ENCODE assay signal across 28 cellular contexts in the genomic region with DNA sequence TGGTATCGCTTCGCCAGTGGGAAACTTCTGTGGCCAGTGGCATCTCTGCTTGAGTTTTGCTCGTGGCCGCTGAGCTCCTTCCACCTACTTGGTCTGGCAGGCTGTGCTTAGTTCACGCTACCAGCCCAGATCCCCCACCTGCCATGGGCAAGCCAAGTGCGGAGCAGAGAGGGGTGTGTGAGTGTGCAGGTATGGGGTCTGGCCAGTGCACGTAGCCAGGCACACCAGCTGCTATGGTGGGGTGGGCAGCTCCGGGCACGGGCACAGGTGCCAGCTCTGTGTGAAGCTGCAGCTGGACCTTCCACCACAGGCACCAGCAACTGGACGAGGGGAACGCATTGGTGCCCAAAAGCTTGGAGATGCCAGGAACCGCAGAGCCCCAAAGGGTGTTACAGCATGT. TPM values are rescaled to one million over a fixed set of nuclear protein-coding genes. Genes with fewer than 3 reads are reported as not detected.
DNase-seq lines count a peak whose midpoint lies in the region; ATAC-seq, FAIRE-seq and TF ChIP-seq lines count a peak whose summit lies in the region.
"Had no signal": no experiment of that assay in that cellular context is flagged by ENCODE, and none has a peak within 500 bp of the region (broad histone marks: within the 10 kb centered on the region; RNA-seq: fewer than 3 reads in every experiment).

No MANE protein-coding gene starts in this region.

- POLR2A ChIA-PET in K562 (lab: Yijun Ruan, JAX) (interaction anchor here (0.6 to 1.1 kb wide), 4 partner anchors 10 to 49 kb away, joined by 3 read pairs; no protein-coding TSS in a partner anchor), H1 (lab: Charles Lee; ENCODE audit: partially characterized antibody) (interaction anchor here (1.2 to 1.5 kb wide), 2 partner anchors 120 to 143 kb away, joined by 3 to 6 read pairs; a partner anchor contains a TSS)

- H2AK5ac ChIP-seq in H1 (ENCODE audit: low read depth, low read length), result 0 out of 2 replicates have a peak overlapping the region, but pooled peaks have one; percentile 65
- no peak overlapping the region for H2AK5ac ChIP-seq in neuronal stem cell (ENCODE audit: low read depth, low read length)

- H3K56ac ChIP-seq in H1 (replicated peaks; ENCODE audit: insufficient read length, low read depth, low read length), result no peak overlapping the region

- no peaks in the 10 kb centered on the region for H3K4me1 Mint-ChIP-seq in stimulated activated memory B cell treated with anti-CD40 and anti-IgM and Interleukin-4, amounts not matched to agents 10 μg/mL and 1 μg/mL and 100 μg/mL, for 72 hours
- H3K4me1 Mint-ChIP-seq: B cell had no signal

- no peak for FAIRE-seq in K562 (lab: Jason Lieb, UNC)
- no peak for FAIRE-seq in H1 (lab: Jason Lieb, UNC)
- no peak for FAIRE-seq in RCC 7860 (lab: Jason Lieb, UNC)
- FAIRE-seq: A204.1, GM12878, GM12892, GM18507 had no signal

- TF ChIP-seq EP300 in K562 (IDR thresholded peaks at IDR 0.05; ENCODE audit: low read length), result no peak
- TF ChIP-seq EP300 in H1 (IDR thresholded peaks at IDR 0.05; ENCODE audit: borderline replicate concordance in 1 of 2, low read depth in 2 of 2, low read length in 2 of 2), result no peak

- H4K20me1 ChIP-seq in K562 (replicated peaks; ENCODE audit: control insufficient read depth, insufficient read depth, low read length), result peaks cover 4% of the 10 kb centered on the region; the same call in 1 of the 2 replicates
- H4K20me1 ChIP-seq in H1 (replicated peaks in 1 of 2; ENCODE audit: control insufficient read depth in 1 of 2, insufficient read depth in 2 of 2, low read length in 2 of 2), result no peaks in the 10 kb centered on the region
- H4K20me1 ChIP-seq: BLaER1 treated with 17β-estradiol and CSF1 and Interleukin-3, amounts not matched to agents 10 nM and 100 nM had no signal

- no TSS peak for BruUV-seq in K562 (replicated peaks; lab: Mats Ljungman, UMichigan)

- no peaks in the 10 kb centered on the region for H3K9me1 ChIP-seq in K562 (ENCODE audit: control insufficient read depth, insufficient read depth, low read length)

- no peak overlapping the region for H3K4ac ChIP-seq in H1 (replicated peaks; ENCODE audit: insufficient read length, low read depth, low read length)
- no peak overlapping the region for H3K4ac ChIP-seq in neuronal stem cell (ENCODE audit: low read length)

- H3K36me3 Mint-ChIP-seq in stimulated activated memory B cell treated with anti-CD40 and anti-IgM and Interleukin-4, amounts not matched to agents 10 μg/mL and 1 μg/mL and 100 μg/mL, for 72 hours, result no peaks in the 10 kb centered on the region
- H3K36me3 Mint-ChIP-seq: CD8-positive, alpha-beta T cell had no signal

- DNase-seq in K562 (ENCODE audit: extremely low read depth in 1 of 4, low spot score in 3 of 4) (no peak), H1 (ENCODE audit: low read depth in 1 of 2, low spot score in 2 of 2) (no peak), neuronal stem cell (ENCODE audit: low spot score) (no peak), COLO668 (lab: John Stamatoyannopoulos, UW; ENCODE audit: unreplicated experiment) (no peak), RCC 7860 (ENCODE audit: low spot score) (no peak)
- DNase-seq in stimulated activated CD4-positive, alpha-beta T cell treated with anti-CD3 and anti-CD28 coated beads, Interleukin-4, amount 100 ng/mL, for 24 hours, result no peak
- DNase-seq: 8988T; ACHN; AML-193; CD4-positive, alpha-beta T cell; CD8-positive, alpha-beta T cell; COR-L47; DMS 273 treated with DMSO at 0.1 percent for 48 hours; DMS153; DMS53; DMS79; DND-41; EL; GDM1 had no signal

- TF ChIP-seq CTCF in K562 (IDR thresholded peaks at IDR 0.05 in 2 of 3, conservative IDR thresholded peaks at IDR 0.05 in 1 of 3; ENCODE audit: insufficient read depth in 2 of 3, low read depth in 1 of 3, low read length in 3 of 3) (no peak), H1 (IDR thresholded peaks at IDR 0.05; ENCODE audit: control extremely low read depth in 1 of 3, insufficient read depth in 1 of 3, low read depth in 1 of 3, low read length in 3 of 3) (no peak)

- no peak overlapping the region for H3K23ac ChIP-seq in H1 (ENCODE audit: insufficient read length)
- peak overlapping the region; percentile 53 for H3K23ac ChIP-seq in neuronal stem cell (ENCODE audit: low read depth, low read length, poor library complexity)

- H3K79me1 ChIP-seq in H1 (ENCODE audit: low read depth, low read length) (no peaks in the 10 kb centered on the region), neuronal stem cell (ENCODE audit: low read depth, low read length) (no peaks in the 10 kb centered on the region)

- H3K9ac ChIP-seq in K562 (ENCODE audit: insufficient read depth in 1 of 2, low read depth in 2 of 2, low read length in 2 of 2) (peak overlapping the region in 1 of 2 experiments; percentile 27; a peak in 1 of 4 replicates), H1 (replicated peaks in 1 of 4; ENCODE audit: extremely low read depth in 1 of 4, low read depth in 3 of 4, low read length in 3 of 4) (no peak overlapping the region; a peak in 1 of 7 replicates), neuronal stem cell (ENCODE audit: low read depth, low read length, poor library complexity) (no peak overlapping the region)
- H3K9ac ChIP-seq: BLaER1 treated with 17β-estradiol and CSF1 and Interleukin-3, amounts not matched to agents 10 nM and 100 nM had no signal

- peaks cover 0 to 4% of the 10 kb centered on the region in 2 experiments; a peak in 1 of 5 replicates for H3K4me1 ChIP-seq in K562 (replicated peaks in 1 of 2; ENCODE audit: control insufficient read depth in 2 of 2, insufficient read depth in 2 of 2, low read length in 2 of 2)
- H3K4me1 ChIP-seq in H1 (replicated peaks in 1 of 4; ENCODE audit: control insufficient read depth in 3 of 4, insufficient read depth in 4 of 4, low read length in 3 of 4), result peaks cover 0 to 2% (median 0%) of the 10 kb centered on the region in 4 experiments; a peak in 3 of 7 replicates
- H3K4me1 ChIP-seq in neuronal stem cell (ENCODE audit: control insufficient read depth in 2 of 2, insufficient read depth in 1 of 2, low read depth in 1 of 2, low read length in 2 of 2), result no peaks in the 10 kb centered on the region
- H3K4me1 ChIP-seq: BLaER1 treated with 17β-estradiol and CSF1 and Interleukin-3, amounts not matched to agents 10 nM and 100 nM had no signal

- no peak overlapping the region for H2BK20ac ChIP-seq in H1 (ENCODE audit: low read length)

- ATAC-seq in K562 (no peak), GM21423 (IDR thresholded peaks at IDR 0.05; ENCODE audit: unreplicated experiment) (no peak)
- ATAC-seq in stimulated activated memory B cell treated with anti-CD40 and anti-IgM and Interleukin-4, amounts not matched to agents 10 μg/mL and 1 μg/mL and 100 μg/mL, for 72 hours, result peak; percentile 54
- ATAC-seq: CD8-positive, alpha-beta T cell had no signal

- in situ Hi-C loops in K562 (cut with MboI), result no loop called here

- no peaks in the 10 kb centered on the region for H3K9me3 Mint-ChIP-seq in stimulated activated memory B cell treated with anti-CD40 and anti-IgM and Interleukin-4, amounts not matched to agents 10 μg/mL and 1 μg/mL and 100 μg/mL, for 72 hours
- H3K9me3 Mint-ChIP-seq: CD4-positive, alpha-beta T cell; CD8-positive, alpha-beta T cell had no signal

- peak overlapping the region; percentile 75; the same call in 1 of the 2 replicates for H2BK15ac ChIP-seq in H1 (ENCODE audit: low read length)
- no peak overlapping the region for H2BK15ac ChIP-seq in neuronal stem cell (ENCODE audit: low read length)

- no peaks in the 10 kb centered on the region for H3K36me3 ChIP-seq in K562 (ENCODE audit: control insufficient read depth, insufficient read depth, low read length)
- no peaks in the 10 kb centered on the region for H3K36me3 ChIP-seq in H1 (ENCODE audit: control insufficient read depth in 2 of 4, insufficient read depth in 4 of 4, low read length in 3 of 4)
- H3K36me3 ChIP-seq in neuronal stem cell (replicated peaks in 1 of 2; ENCODE audit: control insufficient read depth in 2 of 2, insufficient read depth in 2 of 2, low read length in 2 of 2), result no peaks in the 10 kb centered on the region
- H3K36me3 ChIP-seq: BLaER1 treated with 17β-estradiol and CSF1 and Interleukin-3, amounts not matched to agents 10 nM and 100 nM had no signal

- CTCF ChIA-PET in K562 (lab: Yijun Ruan, JAX; ENCODE audit: low intra/inter-chr PET ratio) (no interaction called here), H1 (lab: Charles Lee; ENCODE audit: partially characterized antibody) (interaction anchor here (0.6 to 5.8 kb wide), 13 partner anchors 10 to 393 kb away, joined by 3 to 82 read pairs (median 3); a partner anchor contains a TSS)

- H4K91ac ChIP-seq in H1 (replicated peaks; ENCODE audit: insufficient read length, low read length), result no peak overlapping the region
- no peak overlapping the region for H4K91ac ChIP-seq in neuronal stem cell (ENCODE audit: low read depth, low read length, poor library complexity)

- H3K27ac Mint-ChIP-seq in stimulated activated memory B cell treated with anti-CD40 and anti-IgM and Interleukin-4, amounts not matched to agents 10 μg/mL and 1 μg/mL and 100 μg/mL, for 72 hours, result no peak overlapping the region
- H3K27ac Mint-ChIP-seq: B cell; CD4-positive, alpha-beta T cell; CD8-positive, alpha-beta T cell had no signal

- H3K14ac ChIP-seq in H1 (ENCODE audit: insufficient read length), result no peak overlapping the region
- no peak overlapping the region for H3K14ac ChIP-seq in neuronal stem cell (ENCODE audit: low read length)

- peaks cover 30% of the 10 kb centered on the region for H3K27me3 Mint-ChIP-seq in stimulated activated memory B cell treated with anti-CD40 and anti-IgM and Interleukin-4, amounts not matched to agents 10 μg/mL and 1 μg/mL and 100 μg/mL, for 72 hours

- H3K4me2 ChIP-seq in K562 (ENCODE audit: insufficient read depth, low read length) (no peak overlapping the region; the same call in 1 of the 2 replicates), H1 (ENCODE audit: insufficient read depth in 1 of 2, low read depth in 2 of 2, low read length in 2 of 2) (no peak overlapping the region), neuronal stem cell (ENCODE audit: insufficient read depth, low read length, poor library complexity, severe bottlenecking) (no peak overlapping the region)
- H3K4me2 ChIP-seq: BLaER1 treated with 17β-estradiol and CSF1 and Interleukin-3, amounts not matched to agents 10 nM and 100 nM had no signal

- no peak for TF ChIP-seq RAD21 in K562 (CRISPR knock-in tag; conservative IDR thresholded peaks at IDR 0.05 in 1 of 2, IDR thresholded peaks at IDR 0.05 in 1 of 2)
- no peak for TF ChIP-seq RAD21 in H1 (IDR thresholded peaks at IDR 0.05 in 1 of 2, conservative IDR thresholded peaks at IDR 0.05 in 1 of 2; ENCODE audit: low read depth in 2 of 2, low read length in 2 of 2)

- H3K79me2 ChIP-seq in K562 (ENCODE audit: control insufficient read depth, insufficient read depth, low read length), result no peaks in the 10 kb centered on the region
- H3K79me2 ChIP-seq in H1 (ENCODE audit: control insufficient read depth in 1 of 2, insufficient read depth in 2 of 2, low read length in 2 of 2), result no peaks in the 10 kb centered on the region

- H3K23me2 ChIP-seq in H1 (ENCODE audit: low read depth, low read length), result no peaks in the 10 kb centered on the region

- no peak overlapping the region for H3K4me3 Mint-ChIP-seq in stimulated activated memory B cell treated with anti-CD40 and anti-IgM and Interleukin-4, amounts not matched to agents 10 μg/mL and 1 μg/mL and 100 μg/mL, for 72 hours
- H3K4me3 Mint-ChIP-seq: B cell; CD4-positive, alpha-beta T cell; CD8-positive, alpha-beta T cell had no signal

- H3K9me3 ChIP-seq in K562 (replicated peaks; ENCODE audit: control insufficient read depth, insufficient read depth, low read depth, low read length) (peaks cover 5% of the 10 kb centered on the region; the same call in 1 of the 2 replicates), H1 (ENCODE audit: insufficient read depth in 2 of 2, low read depth in 1 of 2, low read length in 1 of 2) (no peaks in the 10 kb centered on the region; a peak in 1 of 4 replicates), neuronal stem cell (replicated peaks in 1 of 2; ENCODE audit: control insufficient read depth in 2 of 2, insufficient read depth in 1 of 2, low read depth in 1 of 2, low read length in 2 of 2) (no peaks in the 10 kb centered on the region)

- H2BK5ac ChIP-seq in H1 (ENCODE audit: low read depth, low read length) (peak overlapping the region; percentile 30; the same call in 1 of the 2 replicates), neuronal stem cell (ENCODE audit: low read length) (no peak overlapping the region)

- H3K27me3 ChIP-seq in K562 (ENCODE audit: control insufficient read depth in 2 of 2, insufficient read depth in 2 of 2, low read length in 2 of 2) (peaks cover 42 to 49% of the 10 kb centered on the region in 2 experiments), H1 (replicated peaks in 1 of 4; ENCODE audit: control insufficient read depth in 3 of 4, extremely low read depth in 1 of 4, insufficient read depth in 3 of 4, low read length in 3 of 4) (no peaks in the 10 kb centered on the region; a peak in 1 of 7 replicates), neuronal stem cell (ENCODE audit: control insufficient read depth in 3 of 3, insufficient read depth in 3 of 3, low read depth in 1 of 3, low read length in 3 of 3) (peaks cover 0 to 3% (median 0%) of the 10 kb centered on the region in 3 experiments)
- H3K27me3 ChIP-seq: BLaER1 treated with 17β-estradiol and CSF1 and Interleukin-3, amounts not matched to agents 10 nM and 100 nM had no signal

- H3K18ac ChIP-seq in H1 (ENCODE audit: extremely low read depth, low read length), result no peak overlapping the region
- H3K18ac ChIP-seq in neuronal stem cell (ENCODE audit: low read length), result peak overlapping the region; percentile 21

- H4K8ac ChIP-seq in H1 (ENCODE audit: extremely low read depth, insufficient read depth, low read length) (no peak overlapping the region), neuronal stem cell (ENCODE audit: low read depth, low read length) (peak overlapping the region; percentile 52)

- H2BK120ac ChIP-seq in H1 (replicated peaks; ENCODE audit: low read depth, low read length) (no peak overlapping the region), neuronal stem cell (ENCODE audit: low read depth, low read length) (no peak overlapping the region)

- H3K27ac ChIP-seq in K562 (ENCODE audit: extremely low read depth, low read depth, low read length) (no peak overlapping the region), H1 (ENCODE audit: low read depth, low read length) (no peak overlapping the region), neuronal stem cell (replicated peaks; ENCODE audit: low read length) (no peak overlapping the region)
- H3K27ac ChIP-seq: BLaER1 treated with 17β-estradiol and CSF1 and Interleukin-3, amounts not matched to agents 10 nM and 100 nM; C4-2B had no signal

- WGBS in K562 (ENCODE audit: insufficient coverage, low coverage, missing lambda C conversion rate), result 8% methylated on average over 12 of the region's 12 CpGs
- WGBS in H1 (ENCODE audit: extremely low coverage in 1 of 2, insufficient coverage in 1 of 2, insufficient read length in 1 of 2, insufficient replicate concordance in 2 of 2, low coverage in 1 of 2, low lambda C conversion rate in 2 of 2, missing lambda C conversion rate in 1 of 2), 2 experiments, result 88% methylated on average over 12 of the region's 12 CpGs; no CpG with 5 or more reads in 1 of the 2 experiments
- no CpG with 5 or more reads among the region's 12 CpGs for WGBS in neuronal stem cell (ENCODE audit: extremely low coverage in 2 of 2, insufficient read length in 2 of 2, insufficient replicate concordance in 1 of 2), 2 donors

- H4K5ac ChIP-seq in H1 (ENCODE audit: insufficient read length, low read depth, low read length), result no peak overlapping the region

- TF ChIP-seq POLR2A in K562 (conservative IDR thresholded peaks at IDR 0.05), result no peak
- TF ChIP-seq POLR2A in H1 (IDR thresholded peaks at IDR 0.05; ENCODE audit: control extremely low read depth in 1 of 2, low read depth in 2 of 2, low read length in 2 of 2), result no peak

- H3K4me3 ChIP-seq in K562 (no peak overlapping the region), H1 (ENCODE audit: extremely low read depth in 1 of 4, insufficient read depth in 2 of 4, low read depth in 3 of 4, low read length in 4 of 4) (no peak overlapping the region), neuronal stem cell (ENCODE audit: low read length in 2 of 2) (peak overlapping the region in 1 of 2 donors; percentile 46)
- H3K4me3 ChIP-seq: BLaER1 treated with 17β-estradiol and CSF1 and Interleukin-3, amounts not matched to agents 10 nM and 100 nM; GM12878 had no signal

- H2AFZ ChIP-seq in K562 (ENCODE audit: low read depth, low read length), result no peak overlapping the region
- H2AFZ ChIP-seq in H1 (ENCODE audit: low read length), result no peak overlapping the region
- H2AFZ ChIP-seq in neuronal stem cell (ENCODE audit: low read length), result no peak overlapping the region

- no peak overlapping the region for H2BK12ac ChIP-seq in H1 (ENCODE audit: low read depth, low read length)
- H2BK12ac ChIP-seq in neuronal stem cell (ENCODE audit: low read length), result no peak overlapping the region

- intact Hi-C loops in K562 (cut with micrococcal nuclease), result no loop called here

RNA-seq across cellular contexts. Expression of a gene that starts 56.5 kb away (rescaled TPM):
- total RNA-seq in K562 (2011; cell fraction: chromatin; rRNA removed; ENCODE audit: low replicate concordance), result 5.2 and 9.7 TPM in 2 replicates
- 7.9 and 8.3 TPM in 2 replicates for total RNA-seq in K562 (2011; cell fraction: nucleolus; rRNA removed)
- total RNA-seq in K562 (2011; cell fraction: nucleoplasm; rRNA removed), result 4.2 and 6.0 TPM in 2 replicates
- 17.8 and 19.8 TPM in 2 replicates for total RNA-seq in K562 (2014; rRNA removed)
- 5.5 and 7.0 TPM in 2 replicates for total RNA-seq in K562 (2014; rRNA removed; fragmentation: Illumina TruSeq; extraction: Trizol)
- 9.0 and 10.6 TPM in 2 replicates for total RNA-seq in K562 (2015; rRNA removed; fragmentation: Illumina TruSeq; extraction: Trizol)
- total RNA-seq in K562 (2021), result 29.3 and 32.6 TPM in 2 replicates
- polyA plus RNA-seq in K562 (2011; rRNA removed), result 5.5 and 7.8 TPM in 2 replicates
- 10.5 and 18.7 TPM in 2 replicates for polyA plus RNA-seq in K562 (2011; cell fraction: cytosol; rRNA removed)
- polyA plus RNA-seq in K562 (2011; cell fraction: nucleus; rRNA removed), result 5.7 and 8.6 TPM in 2 replicates
- polyA plus RNA-seq in K562 (2012), result 15.3 and 16.5 TPM in 2 replicates
- polyA plus RNA-seq in K562 (2014; fragmentation: Illumina TruSeq; extraction: Trizol), result 17.5 and 18.8 TPM in 2 replicates
- under 1 TPM; 0.11 to 0.13 TPM for polyA plus RNA-seq in K562 (2014; fragmentation: Nextera tagmentation; extraction: Ambion mirVana)
- 15.0 and 17.5 TPM in 2 replicates for polyA plus RNA-seq in K562 (2014; rRNA removed)
- polyA minus RNA-seq in K562 (2011; rRNA and poly(A)+ RNA removed), result 7.3 and 9.3 TPM in 2 replicates
- 12.0 and 21.2 TPM in 2 replicates for polyA minus RNA-seq in K562 (2011; cell fraction: cytosol; rRNA and poly(A)+ RNA removed)
- polyA minus RNA-seq in K562 (2011; cell fraction: nucleus; rRNA and poly(A)+ RNA removed), result 5.3 and 6.0 TPM in 2 replicates
- total RNA-seq in H1 (2021; fragmentation: NEBNext Ultra II Directional; extraction: Animal tissue kit (Norgen Biotek cat#: 25700)), result 10.1 and 11.2 TPM in 2 replicates
- polyA plus RNA-seq in H1 (2011; rRNA removed), result 8.0 and 9.4 TPM in 2 replicates
- polyA plus RNA-seq in H1 (2011; cell fraction: cytosol; rRNA removed), result 7.3 TPM
- 6.9 TPM for polyA plus RNA-seq in H1 (2011; cell fraction: nucleus; rRNA removed)
- 5.7 to 11.4 TPM (median 9.2 TPM) in 4 replicates for polyA plus RNA-seq in H1 (2012, experiment 1 of 2)
- polyA plus RNA-seq in H1 (2012, experiment 2 of 2), result 6.2 TPM
- polyA plus RNA-seq in H1 (2013, experiment 1 of 2), result 6.5 TPM
- polyA plus RNA-seq in H1 (2013, experiment 2 of 2), result 6.1 TPM
- 4.1 and 4.3 TPM in 2 replicates for polyA minus RNA-seq in H1 (2011; rRNA and poly(A)+ RNA removed)
- polyA minus RNA-seq in H1 (2011; cell fraction: cytosol; rRNA and poly(A)+ RNA removed), result 9.1 TPM
- 4.5 TPM for polyA minus RNA-seq in H1 (2011; cell fraction: nucleus; rRNA and poly(A)+ RNA removed)
- polyA plus RNA-seq in neuronal stem cell (2013, experiment 1 of 2), result 11.3 TPM
- polyA plus RNA-seq in neuronal stem cell (2013, experiment 2 of 2), result 10.9 TPM
